In genomic region chr15:40368701-40369473, GRCh38 we compare ENCODE assay signal across 1 cellular context.
TF ChIP-seq lines count a peak whose summit lies in the region.

No MANE protein-coding gene starts in this region.

TF ChIP-seq in IMR-90, 13 proteins besides CTCF, POLR2A, EP300 and RAD21:
- no peak for TF ChIP-seq MAZ (IDR thresholded peaks at IDR 0.05; ENCODE audit: borderline replicate concordance, low read depth, low read length)
- TF ChIP-seq RCOR1 (IDR thresholded peaks at IDR 0.05; ENCODE audit: insufficient replicate concordance, low read length), result no peak
- TF ChIP-seq CEBPB (IDR thresholded peaks at IDR 0.05; ENCODE audit: low read depth, low read length), result no peak
- TF ChIP-seq ELK1 (IDR thresholded peaks at IDR 0.05; ENCODE audit: borderline replicate concordance, low read depth, low read length), result no peak
- no peak for TF ChIP-seq NFE2L2 (IDR thresholded peaks at IDR 0.05; ENCODE audit: low read depth, low read length)
- no peak for TF ChIP-seq MAFK (IDR thresholded peaks at IDR 0.05; ENCODE audit: low read depth, low read length)
- TF ChIP-seq RFX5 (IDR thresholded peaks at IDR 0.05; ENCODE audit: low read depth, low read length), result no peak
- TF ChIP-seq FOS (IDR thresholded peaks at IDR 0.05; ENCODE audit: low read depth, low read length), result no peak
- no peak for TF ChIP-seq SMC3 (IDR thresholded peaks at IDR 0.05; ENCODE audit: low read depth, low read length)
- no peak for TF ChIP-seq BHLHE40 (IDR thresholded peaks at IDR 0.05; ENCODE audit: low read depth, low read length)
- TF ChIP-seq USF2 (IDR thresholded peaks at IDR 0.05; ENCODE audit: low read depth, low read length), result no peak
- no peak for TF ChIP-seq MXI1 (IDR thresholded peaks at IDR 0.05; ENCODE audit: borderline replicate concordance, low read depth, low read length)
- no peak for TF ChIP-seq CHD1 (IDR thresholded peaks at IDR 0.05; ENCODE audit: low read depth, low read length)
